1 cellular context compared by ENCODE assay signal in the genomic region with DNA sequence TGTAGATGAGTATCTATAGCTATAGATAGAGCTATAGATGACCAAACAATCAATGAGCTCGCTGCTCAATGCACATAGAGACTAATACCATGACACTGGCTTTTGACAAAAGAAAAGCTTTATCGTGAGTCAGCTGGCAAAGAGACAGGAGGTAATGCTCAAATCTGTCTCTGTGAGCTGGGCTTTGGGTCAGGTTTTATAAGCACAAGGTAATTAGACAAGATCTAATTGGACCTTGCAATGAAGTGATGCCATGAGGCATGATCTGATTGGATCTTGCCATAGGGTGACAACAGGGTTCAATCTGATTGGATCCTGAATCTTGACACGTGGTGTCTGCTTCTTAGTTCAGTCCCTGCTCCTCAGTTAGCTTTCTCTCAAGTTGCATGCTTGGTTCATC.
TF ChIP-seq lines count a peak whose summit lies in the region.

No MANE protein-coding gene starts in this region.

TF ChIP-seq in HepG2, 621 proteins besides CTCF, POLR2A, EP300 and RAD21 (continued from another document):
- TF ChIP-seq, protein P1, sequence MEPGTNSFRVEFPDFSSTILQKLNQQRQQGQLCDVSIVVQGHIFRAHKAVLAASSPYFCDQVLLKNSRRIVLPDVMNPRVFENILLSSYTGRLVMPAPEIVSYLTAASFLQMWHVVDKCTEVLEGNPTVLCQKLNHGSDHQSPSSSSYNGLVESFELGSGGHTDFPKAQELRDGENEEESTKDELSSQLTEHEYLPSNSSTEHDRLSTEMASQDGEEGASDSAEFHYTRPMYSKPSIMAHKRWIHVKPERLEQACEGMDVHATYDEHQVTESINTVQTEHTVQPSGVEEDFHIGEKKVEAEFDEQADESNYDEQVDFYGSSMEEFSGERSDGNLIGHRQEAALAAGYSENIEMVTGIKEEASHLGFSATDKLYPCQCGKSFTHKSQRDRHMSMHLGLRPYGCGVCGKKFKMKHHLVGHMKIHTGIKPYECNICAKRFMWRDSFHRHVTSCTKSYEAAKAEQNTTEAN (CRISPR knock-in tag; conservative IDR thresholded peaks at IDR 0.05): no peak
- TF ChIP-seq, protein P2, sequence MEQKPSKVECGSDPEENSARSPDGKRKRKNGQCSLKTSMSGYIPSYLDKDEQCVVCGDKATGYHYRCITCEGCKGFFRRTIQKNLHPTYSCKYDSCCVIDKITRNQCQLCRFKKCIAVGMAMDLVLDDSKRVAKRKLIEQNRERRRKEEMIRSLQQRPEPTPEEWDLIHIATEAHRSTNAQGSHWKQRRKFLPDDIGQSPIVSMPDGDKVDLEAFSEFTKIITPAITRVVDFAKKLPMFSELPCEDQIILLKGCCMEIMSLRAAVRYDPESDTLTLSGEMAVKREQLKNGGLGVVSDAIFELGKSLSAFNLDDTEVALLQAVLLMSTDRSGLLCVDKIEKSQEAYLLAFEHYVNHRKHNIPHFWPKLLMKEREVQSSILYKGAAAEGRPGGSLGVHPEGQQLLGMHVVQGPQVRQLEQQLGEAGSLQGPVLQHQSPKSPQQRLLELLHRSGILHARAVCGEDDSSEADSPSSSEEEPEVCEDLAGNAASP (CRISPR knock-in tag; IDR thresholded peaks at IDR 0.05; ENCODE audit: borderline replicate concordance): no peak
- TF ChIP-seq ZNF138 (CRISPR knock-in tag; IDR thresholded peaks at IDR 0.05; ENCODE audit: low read depth): no peak
- TF ChIP-seq YY1 (IDR thresholded peaks at IDR 0.05; ENCODE audit: insufficient read depth, insufficient replicate concordance, low read depth, low read length): no peak
- TF ChIP-seq, protein P3, sequence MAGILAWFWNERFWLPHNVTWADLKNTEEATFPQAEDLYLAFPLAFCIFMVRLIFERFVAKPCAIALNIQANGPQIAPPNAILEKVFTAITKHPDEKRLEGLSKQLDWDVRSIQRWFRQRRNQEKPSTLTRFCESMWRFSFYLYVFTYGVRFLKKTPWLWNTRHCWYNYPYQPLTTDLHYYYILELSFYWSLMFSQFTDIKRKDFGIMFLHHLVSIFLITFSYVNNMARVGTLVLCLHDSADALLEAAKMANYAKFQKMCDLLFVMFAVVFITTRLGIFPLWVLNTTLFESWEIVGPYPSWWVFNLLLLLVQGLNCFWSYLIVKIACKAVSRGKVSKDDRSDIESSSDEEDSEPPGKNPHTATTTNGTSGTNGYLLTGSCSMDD (CRISPR knock-in tag; IDR thresholded peaks at IDR 0.05): no peak
- no peak for TF ChIP-seq ZNF572 (CRISPR knock-in tag; IDR thresholded peaks at IDR 0.05)
- TF ChIP-seq, protein P4, sequence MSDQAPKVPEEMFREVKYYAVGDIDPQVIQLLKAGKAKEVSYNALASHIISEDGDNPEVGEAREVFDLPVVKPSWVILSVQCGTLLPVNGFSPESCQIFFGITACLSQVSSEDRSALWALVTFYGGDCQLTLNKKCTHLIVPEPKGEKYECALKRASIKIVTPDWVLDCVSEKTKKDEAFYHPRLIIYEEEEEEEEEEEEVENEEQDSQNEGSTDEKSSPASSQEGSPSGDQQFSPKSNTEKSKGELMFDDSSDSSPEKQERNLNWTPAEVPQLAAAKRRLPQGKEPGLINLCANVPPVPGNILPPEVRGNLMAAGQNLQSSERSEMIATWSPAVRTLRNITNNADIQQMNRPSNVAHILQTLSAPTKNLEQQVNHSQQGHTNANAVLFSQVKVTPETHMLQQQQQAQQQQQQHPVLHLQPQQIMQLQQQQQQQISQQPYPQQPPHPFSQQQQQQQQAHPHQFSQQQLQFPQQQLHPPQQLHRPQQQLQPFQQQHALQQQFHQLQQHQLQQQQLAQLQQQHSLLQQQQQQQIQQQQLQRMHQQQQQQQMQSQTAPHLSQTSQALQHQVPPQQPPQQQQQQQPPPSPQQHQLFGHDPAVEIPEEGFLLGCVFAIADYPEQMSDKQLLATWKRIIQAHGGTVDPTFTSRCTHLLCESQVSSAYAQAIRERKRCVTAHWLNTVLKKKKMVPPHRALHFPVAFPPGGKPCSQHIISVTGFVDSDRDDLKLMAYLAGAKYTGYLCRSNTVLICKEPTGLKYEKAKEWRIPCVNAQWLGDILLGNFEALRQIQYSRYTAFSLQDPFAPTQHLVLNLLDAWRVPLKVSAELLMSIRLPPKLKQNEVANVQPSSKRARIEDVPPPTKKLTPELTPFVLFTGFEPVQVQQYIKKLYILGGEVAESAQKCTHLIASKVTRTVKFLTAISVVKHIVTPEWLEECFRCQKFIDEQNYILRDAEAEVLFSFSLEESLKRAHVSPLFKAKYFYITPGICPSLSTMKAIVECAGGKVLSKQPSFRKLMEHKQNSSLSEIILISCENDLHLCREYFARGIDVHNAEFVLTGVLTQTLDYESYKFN (CRISPR knock-in tag; conservative IDR thresholded peaks at IDR 0.05): no peak
- no peak for TF ChIP-seq PAX8 (CRISPR knock-in tag; IDR thresholded peaks at IDR 0.05; ENCODE audit: borderline replicate concordance)
- TF ChIP-seq MAFK (conservative IDR thresholded peaks at IDR 0.05 in 1 of 2, IDR thresholded peaks at IDR 0.05 in 1 of 2; ENCODE audit: low read length in 2 of 2): no peak
